22 cellular contexts compared by ENCODE assay signal in the genomic region with DNA sequence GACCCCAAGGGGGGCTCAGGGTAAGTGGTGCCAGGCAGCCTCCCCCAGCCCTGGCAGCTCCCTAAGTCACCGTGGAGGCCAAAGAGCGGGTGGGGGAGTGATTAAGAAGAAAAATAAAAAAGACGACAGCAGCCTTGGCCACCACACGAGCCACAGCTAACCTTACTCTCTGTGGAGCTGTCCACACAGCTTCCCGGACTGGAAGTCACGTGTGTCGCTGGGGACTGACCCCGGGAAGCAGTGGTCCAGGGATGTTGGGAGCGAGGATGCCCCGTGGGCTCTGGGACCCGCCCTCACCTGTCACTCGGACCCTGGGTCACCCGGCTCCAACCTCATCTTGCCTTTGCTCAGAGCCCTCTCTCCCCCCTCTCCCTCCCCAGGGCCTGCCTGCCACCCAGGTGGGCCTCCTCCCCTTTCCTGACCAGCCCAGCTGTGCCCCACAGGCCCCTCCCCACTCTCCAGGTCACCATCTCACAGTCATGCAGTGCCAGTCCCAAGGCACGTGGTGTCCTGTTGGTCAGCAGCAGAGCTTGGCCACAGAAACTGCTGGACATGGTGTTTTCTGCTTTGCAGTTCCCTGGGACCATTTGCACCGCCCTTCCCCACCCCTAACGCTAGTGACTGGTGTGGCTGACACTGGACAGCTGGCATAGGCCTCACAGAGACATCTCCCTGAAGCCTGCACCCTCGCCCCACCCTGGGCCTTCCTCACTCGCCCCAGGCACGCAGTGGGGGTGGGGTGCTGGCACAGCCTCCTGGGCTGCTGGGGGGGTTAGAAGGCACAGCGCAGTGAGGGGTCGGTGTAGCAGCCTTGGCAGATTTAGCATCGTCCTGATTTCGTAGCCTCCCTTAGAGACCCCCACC. TPM values are rescaled to one million over a fixed set of nuclear protein-coding genes. Genes with fewer than 3 reads are reported as not detected.
A peak's percentile ranks its signal among the peaks of the same experiment; 100 is the strongest.
DNase-seq lines count a peak whose midpoint lies in the region; ATAC-seq and TF ChIP-seq lines count a peak whose summit lies in the region.
"Had no signal": no experiment of that assay in that cellular context is flagged by ENCODE, and none has a peak within 500 bp of the region (broad histone marks: within the 10 kb centered on the region; RNA-seq: fewer than 3 reads in every experiment).

No MANE protein-coding gene starts in this region.

- intact Hi-C loops in activated B cell treated with CpG ODN at 0.5 μM for 24 hours (cut with micrococcal nuclease) (no loop called here), lower lobe of right lung (cut with DNase I) (no loop called here), stomach (cut with DNase I; ENCODE audit: low total_unique reads) (no loop called here)

- H3K36me3 ChIP-seq in lower lobe of right lung = peaks cover 2% of the 10 kb centered on the region
- no peaks in the 10 kb centered on the region for H3K36me3 ChIP-seq in stomach
- H3K36me3 ChIP-seq: HAP-1, uterus had no signal

- no peak for TF ChIP-seq EP300 in stomach (IDR thresholded peaks at IDR 0.05)

- H3K4me1 ChIP-seq in lower lobe of right lung = peaks cover 11% of the 10 kb centered on the region
- H3K4me1 ChIP-seq in stomach = no peaks in the 10 kb centered on the region
- H3K4me1 ChIP-seq: HAP-1, uterus had no signal

- DNase-seq in activated naive CD8-positive, alpha-beta T cell treated with anti-CD3 and anti-CD28 coated beads, Interleukin-2, amount 10 ng/mL, durations not matched to agents 7 days and 5 days = peak; percentile 22
- DNase-seq in activated naive CD8-positive, alpha-beta T cell treated with anti-CD3 and anti-CD28 coated beads, Interleukin-2, amount 50 U/mL, for 24 hours = no peak
- DNase-seq in activated B cell treated with CpG ODN at 0.5 μM for 24 hours (peak; percentile 12), lower lobe of right lung (no peak), stomach (peak; percentile 14), GM19238 (ENCODE audit: insufficient read length, low spot score) (no peak)
- DNase-seq: activated naive CD4-positive, alpha-beta T cell treated with Interleukin-2 at 50 U/mL for 16 hours; anterior cingulate cortex; immature natural killer cell; KBM-7; NCI-H187; NCI-H69; nucleus accumbens; T-helper 17 cell; uterus had no signal

- H3K27me3 ChIP-seq in lower lobe of right lung (ENCODE audit: low read depth) (no peaks in the 10 kb centered on the region), stomach (peaks cover 0 to 52% (median 0%) of the 10 kb centered on the region in 3 donors)
- H3K27me3 ChIP-seq: uterus had no signal

- no peaks in the 10 kb centered on the region for H3K27me3 Mint-ChIP-seq in activated naive CD8-positive, alpha-beta T cell treated with anti-CD3 and anti-CD28 coated beads, Interleukin-2, amount 10 ng/mL, durations not matched to agents 7 days and 5 days
- H3K27me3 Mint-ChIP-seq in activated naive CD8-positive, alpha-beta T cell treated with anti-CD3 and anti-CD28 coated beads, Interleukin-2, amount 50 U/mL, for 24 hours = no peaks in the 10 kb centered on the region
- H3K27me3 Mint-ChIP-seq in activated B cell treated with CpG ODN at 0.5 μM for 24 hours = peaks cover 11% of the 10 kb centered on the region
- H3K27me3 Mint-ChIP-seq: dendritic cell treated with granulocyte-macrophage colony-stimulating factor and Interleukin-4, amounts not matched to agents 40 ng/mL and 50 ng/mL, for 4 days had no signal

- no peak for TF ChIP-seq POLR2A in stomach (IDR thresholded peaks at IDR 0.05)

- POLR2A ChIA-PET in activated naive CD8-positive, alpha-beta T cell treated with anti-CD3 and anti-CD28 coated beads, Interleukin-2, amount 10 ng/mL, durations not matched to agents 7 days and 5 days (lab: Charles Lee) = no interaction called here
- POLR2A ChIA-PET in activated B cell treated with CpG ODN at 0.5 μM for 24 hours (lab: Charles Lee) = no interaction called here

- H3K4me3 ChIP-seq in lower lobe of right lung (no peak overlapping the region), stomach (no peak overlapping the region)
- H3K4me3 ChIP-seq: HAP-1, SK-N-MC, uterus had no signal

- CTCF ChIA-PET in activated B cell treated with CpG ODN at 0.5 μM for 24 hours (lab: Charles Lee) = interaction anchor here (1.2 to 4.3 kb wide), 2 partner anchors 14 to 117 kb away, joined by 4 to 33 read pairs; no protein-coding TSS in a partner anchor

- 77 to 88% (median 83%) methylated on average over 13 to 23 of the region's 23 CpGs for WGBS in stomach, 5 donors

- H3K27ac ChIP-seq in lower lobe of right lung (no peak overlapping the region), stomach (no peak overlapping the region)
- H3K27ac ChIP-seq: RWPE1, SK-N-MC, uterus, VCaP had no signal

- H3K36me3 Mint-ChIP-seq in activated naive CD8-positive, alpha-beta T cell treated with anti-CD3 and anti-CD28 coated beads, Interleukin-2, amount 10 ng/mL, durations not matched to agents 7 days and 5 days = peaks cover 12% of the 10 kb centered on the region
- H3K36me3 Mint-ChIP-seq in activated naive CD8-positive, alpha-beta T cell treated with anti-CD3 and anti-CD28 coated beads, Interleukin-2, amount 50 U/mL, for 24 hours (ENCODE audit: low read depth) = peaks cover 6% of the 10 kb centered on the region
- H3K36me3 Mint-ChIP-seq in activated B cell treated with CpG ODN at 0.5 μM for 24 hours (ENCODE audit: low read depth) = no peaks in the 10 kb centered on the region
- H3K36me3 Mint-ChIP-seq: immature natural killer cell had no signal

- H3K4me1 Mint-ChIP-seq in activated naive CD8-positive, alpha-beta T cell treated with anti-CD3 and anti-CD28 coated beads, Interleukin-2, amount 10 ng/mL, durations not matched to agents 7 days and 5 days = peaks cover 5% of the 10 kb centered on the region
- H3K4me1 Mint-ChIP-seq in activated naive CD8-positive, alpha-beta T cell treated with anti-CD3 and anti-CD28 coated beads, Interleukin-2, amount 50 U/mL, for 24 hours = peaks cover 8% of the 10 kb centered on the region
- no peaks in the 10 kb centered on the region for H3K4me1 Mint-ChIP-seq in activated B cell treated with CpG ODN at 0.5 μM for 24 hours
- H3K4me1 Mint-ChIP-seq: immature natural killer cell, T-helper 17 cell had no signal

- no peak for ATAC-seq in activated naive CD8-positive, alpha-beta T cell treated with anti-CD3 and anti-CD28 coated beads, Interleukin-2, amount 10 ng/mL, durations not matched to agents 7 days and 5 days (ENCODE audit: low read depth)
- no peak for ATAC-seq in activated naive CD8-positive, alpha-beta T cell treated with anti-CD3 and anti-CD28 coated beads, Interleukin-2, amount 50 U/mL, for 24 hours
- ATAC-seq in activated B cell treated with CpG ODN at 0.5 μM for 24 hours (ENCODE audit: low read depth) (no peak), lower lobe of right lung (peak; percentile 40 to 61), GM18502 (IDR thresholded peaks at IDR 0.05; ENCODE audit: poor library complexity, unreplicated experiment) (no peak), HG02852 (IDR thresholded peaks at IDR 0.05; ENCODE audit: unreplicated experiment) (no peak)
- ATAC-seq: T-helper 17 cell had no signal

- H3K9me3 ChIP-seq in lower lobe of right lung = no peaks in the 10 kb centered on the region
- no peaks in the 10 kb centered on the region for H3K9me3 ChIP-seq in stomach
- H3K9me3 ChIP-seq: HAP-1, uterus had no signal

- TF ChIP-seq CTCF in activated B cell treated with CpG ODN at 0.5 μM for 24 hours (IDR thresholded peaks at IDR 0.05) = no peak
- no peak for TF ChIP-seq CTCF in lower lobe of right lung (IDR thresholded peaks at IDR 0.05)
- TF ChIP-seq CTCF in stomach (IDR thresholded peaks at IDR 0.05) = no peak

- no peaks in the 10 kb centered on the region for H3K9me3 Mint-ChIP-seq in activated naive CD8-positive, alpha-beta T cell treated with anti-CD3 and anti-CD28 coated beads, Interleukin-2, amount 10 ng/mL, durations not matched to agents 7 days and 5 days
- H3K9me3 Mint-ChIP-seq in activated naive CD8-positive, alpha-beta T cell treated with anti-CD3 and anti-CD28 coated beads, Interleukin-2, amount 50 U/mL, for 24 hours = no peaks in the 10 kb centered on the region
- H3K9me3 Mint-ChIP-seq in activated B cell treated with CpG ODN at 0.5 μM for 24 hours = no peaks in the 10 kb centered on the region
- H3K9me3 Mint-ChIP-seq: dendritic cell treated with granulocyte-macrophage colony-stimulating factor and Interleukin-4, amounts not matched to agents 40 ng/mL and 50 ng/mL, for 4 days had no signal

- no peak overlapping the region for H3K27ac Mint-ChIP-seq in activated naive CD8-positive, alpha-beta T cell treated with anti-CD3 and anti-CD28 coated beads, Interleukin-2, amount 10 ng/mL, durations not matched to agents 7 days and 5 days
- no peak overlapping the region for H3K27ac Mint-ChIP-seq in activated naive CD8-positive, alpha-beta T cell treated with anti-CD3 and anti-CD28 coated beads, Interleukin-2, amount 50 U/mL, for 24 hours
- H3K27ac Mint-ChIP-seq in activated B cell treated with CpG ODN at 0.5 μM for 24 hours = no peak overlapping the region
- H3K27ac Mint-ChIP-seq: dendritic cell treated with granulocyte-macrophage colony-stimulating factor and Interleukin-4, amounts not matched to agents 40 ng/mL and 50 ng/mL, for 4 days; immature natural killer cell; T-helper 17 cell had no signal

- H3K4me3 Mint-ChIP-seq in activated naive CD8-positive, alpha-beta T cell treated with anti-CD3 and anti-CD28 coated beads, Interleukin-2, amount 10 ng/mL, durations not matched to agents 7 days and 5 days = no peak overlapping the region
- H3K4me3 Mint-ChIP-seq in activated naive CD8-positive, alpha-beta T cell treated with anti-CD3 and anti-CD28 coated beads, Interleukin-2, amount 50 U/mL, for 24 hours = no peak overlapping the region
- H3K4me3 Mint-ChIP-seq in activated B cell treated with CpG ODN at 0.5 μM for 24 hours = no peak overlapping the region
- H3K4me3 Mint-ChIP-seq: dendritic cell treated with granulocyte-macrophage colony-stimulating factor and Interleukin-4, amounts not matched to agents 40 ng/mL and 50 ng/mL, for 4 days; immature natural killer cell; T-helper 17 cell had no signal

RNA-seq across cellular contexts. Expression of a gene that starts 9.8 kb away (rescaled TPM):
- total RNA-seq in activated naive CD8-positive, alpha-beta T cell treated with anti-CD3 and anti-CD28 coated beads, Interleukin-2, amount 10 ng/mL, durations not matched to agents 7 days and 5 days = 10 to 100 TPM; 72.4 to 77.5 TPM
- total RNA-seq in activated B cell treated with CpG ODN at 0.5 μM for 24 hours (75.9 and 79.6 TPM in 2 replicates), lower lobe of right lung (58.9 TPM), stomach (100 to 1,000 TPM in 1 of 5 donors, 10 to 100 TPM in 4; 52.7 to 133 (median 77.7) TPM)
- 10 to 100 TPM; 29.9 to 38.8 (median 33.6) TPM for polyA plus RNA-seq in stomach

Comparison
In these comparisons a context has a peak if more than half of its experiments do, and no peak if none do; other contexts are left out.
1. DNase-seq: peak in activated naive CD8-positive, alpha-beta T cell treated with anti-CD3 and anti-CD28 coated beads, Interleukin-2, amount 10 ng/mL, durations not matched to agents 7 days and 5 days (single experiment), activated B cell treated with CpG ODN at 0.5 μM for 24 hours (single experiment) and stomach (single experiment); none in activated naive CD8-positive, alpha-beta T cell treated with anti-CD3 and anti-CD28 coated beads, Interleukin-2, amount 50 U/mL, for 24 hours (single experiment), lower lobe of right lung (single experiment) and GM19238 (single experiment).
2. ATAC-seq: peak in lower lobe of right lung (2 of 2); none in activated naive CD8-positive, alpha-beta T cell treated with anti-CD3 and anti-CD28 coated beads, Interleukin-2, amount 10 ng/mL, durations not matched to agents 7 days and 5 days (single experiment), activated naive CD8-positive, alpha-beta T cell treated with anti-CD3 and anti-CD28 coated beads, Interleukin-2, amount 50 U/mL, for 24 hours (single experiment), activated B cell treated with CpG ODN at 0.5 μM for 24 hours (single experiment), GM18502 (single experiment) and HG02852 (single experiment).